Comparison of ENCODE assay signal across 1 cellular context in genomic region chr16:85778873-85779272, GRCh38.
TF ChIP-seq lines count a peak whose summit lies in the region.

No MANE protein-coding gene starts in this region.

TF ChIP-seq in endothelial cell of umbilical vein, 7 proteins besides CTCF, POLR2A, EP300 and RAD21:
- TF ChIP-seq POLR2AphosphoS5 (IDR thresholded peaks at IDR 0.05; ENCODE audit: insufficient read depth, low read depth, low read length), result no peak
- no peak for TF ChIP-seq EZH2 (IDR thresholded peaks at IDR 0.05; ENCODE audit: borderline replicate concordance, low read depth, low read length, severe bottlenecking)
- peak; percentile 41 for TF ChIP-seq JUN (IDR thresholded peaks at IDR 0.05; ENCODE audit: borderline replicate concordance, insufficient read depth, insufficient read length, low read depth)
- TF ChIP-seq MAX (IDR thresholded peaks at IDR 0.05; ENCODE audit: insufficient read depth, insufficient read length), result peak; percentile 53
- TF ChIP-seq MYC (IDR thresholded peaks at IDR 0.05; ENCODE audit: low read depth, low read length), result no peak
